Comparison of ENCODE assay signal across 2 cellular contexts in the genomic region with DNA sequence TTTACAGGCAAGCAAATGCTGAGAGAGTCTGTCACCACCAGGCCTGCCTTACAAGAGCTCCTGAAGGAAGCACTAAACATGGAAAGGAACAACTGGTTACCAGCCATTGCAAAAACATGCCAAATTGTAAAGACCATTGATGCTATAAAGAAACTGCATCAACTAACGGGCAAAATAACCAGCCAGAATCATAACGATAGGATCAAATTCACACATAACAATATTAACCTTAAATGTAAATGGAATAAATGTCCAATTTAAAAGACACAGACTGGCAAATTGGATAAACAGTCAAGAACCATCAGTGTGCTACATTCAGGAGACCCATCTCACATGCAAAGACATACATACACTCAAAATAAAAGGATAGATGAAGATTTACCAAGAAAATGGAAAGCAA.
DNase-seq lines count a peak whose midpoint lies in the region; ATAC-seq, FAIRE-seq and TF ChIP-seq lines count a peak whose summit lies in the region.
"Not testable (repeated sequence)": the region's sequence is repeated elsewhere in the genome, so short reads cannot be mapped to it uniquely, and the experiment has no call there.

No MANE protein-coding gene starts in this region.

- H3K79me2 ChIP-seq in K562 (ENCODE audit: control insufficient read depth, insufficient read depth, low read length), result not testable (repeated sequence)

- CTCF ChIA-PET in K562 (lab: Yijun Ruan, JAX; ENCODE audit: low intra/inter-chr PET ratio), result not testable (repeated sequence)

- TF ChIP-seq CTCF in K562 (IDR thresholded peaks at IDR 0.05 in 2 of 3, conservative IDR thresholded peaks at IDR 0.05 in 1 of 3; ENCODE audit: insufficient read depth in 2 of 3, low read depth in 1 of 3, low read length in 3 of 3), result not testable (repeated sequence)

- 96% methylated on average over 2 of the region's 2 CpGs for WGBS in K562 (ENCODE audit: insufficient coverage, low coverage, missing lambda C conversion rate)

- POLR2A ChIA-PET in K562 (lab: Yijun Ruan, JAX), result interaction anchor here (1.3 kb wide), 1 partner anchor 10 kb away, joined by 3 read pairs; no protein-coding TSS in a partner anchor

- peak; percentile 64 for DNase-seq in SK-N-DZ (ENCODE audit: low spot score)
- DNase-seq in K562 (ENCODE audit: extremely low read depth in 1 of 4, low spot score in 3 of 4), result not testable (repeated sequence)

- not testable (repeated sequence) for H3K36me3 ChIP-seq in K562 (ENCODE audit: control insufficient read depth, insufficient read depth, low read length)

- FAIRE-seq in K562 (lab: Jason Lieb, UNC), result not testable (repeated sequence)

- not testable (repeated sequence) for H3K9ac ChIP-seq in K562 (ENCODE audit: insufficient read depth in 1 of 2, low read depth in 2 of 2, low read length in 2 of 2)

- H4K20me1 ChIP-seq in K562 (replicated peaks; ENCODE audit: control insufficient read depth, insufficient read depth, low read length), result not testable (repeated sequence)

- H3K4me2 ChIP-seq in K562 (ENCODE audit: insufficient read depth, low read length), result not testable (repeated sequence)

- H3K4me1 ChIP-seq in K562 (replicated peaks in 1 of 2; ENCODE audit: control insufficient read depth in 2 of 2, insufficient read depth in 2 of 2, low read length in 2 of 2), result not testable (repeated sequence)

- H3K9me1 ChIP-seq in K562 (ENCODE audit: control insufficient read depth, insufficient read depth, low read length), result not testable (repeated sequence)

- TF ChIP-seq EP300 in K562 (IDR thresholded peaks at IDR 0.05; ENCODE audit: low read length), result not testable (repeated sequence)

- H3K27ac ChIP-seq in K562 (ENCODE audit: extremely low read depth, low read depth, low read length), result not testable (repeated sequence)

- BruUV-seq in K562 (replicated peaks; lab: Mats Ljungman, UMichigan), result not testable (repeated sequence)

- not testable (repeated sequence) for TF ChIP-seq RAD21 in K562 (CRISPR knock-in tag; conservative IDR thresholded peaks at IDR 0.05 in 1 of 2, IDR thresholded peaks at IDR 0.05 in 1 of 2)

- intact Hi-C loops in K562 (cut with micrococcal nuclease), result not testable (repeated sequence)

- H3K27me3 ChIP-seq in K562 (ENCODE audit: control insufficient read depth in 2 of 2, insufficient read depth in 2 of 2, low read length in 2 of 2), result not testable (repeated sequence)

- H2AFZ ChIP-seq in K562 (ENCODE audit: low read depth, low read length), result not testable (repeated sequence)

- TF ChIP-seq POLR2A in K562 (conservative IDR thresholded peaks at IDR 0.05), result not testable (repeated sequence)

- not testable (repeated sequence) for H3K4me3 ChIP-seq in K562

- in situ Hi-C loops in K562 (cut with MboI), result not testable (repeated sequence)

- ATAC-seq in K562, result not testable (repeated sequence)

- not testable (repeated sequence) for H3K9me3 ChIP-seq in K562 (replicated peaks; ENCODE audit: control insufficient read depth, insufficient read depth, low read depth, low read length)

TF ChIP-seq in K562, 482 proteins besides CTCF, POLR2A, EP300 and RAD21:
- peak; percentile 75 for TF ChIP-seq ZNF507 (tag; conservative IDR thresholded peaks at IDR 0.05)
